13 cellular contexts compared by ENCODE assay signal in the genomic region with DNA sequence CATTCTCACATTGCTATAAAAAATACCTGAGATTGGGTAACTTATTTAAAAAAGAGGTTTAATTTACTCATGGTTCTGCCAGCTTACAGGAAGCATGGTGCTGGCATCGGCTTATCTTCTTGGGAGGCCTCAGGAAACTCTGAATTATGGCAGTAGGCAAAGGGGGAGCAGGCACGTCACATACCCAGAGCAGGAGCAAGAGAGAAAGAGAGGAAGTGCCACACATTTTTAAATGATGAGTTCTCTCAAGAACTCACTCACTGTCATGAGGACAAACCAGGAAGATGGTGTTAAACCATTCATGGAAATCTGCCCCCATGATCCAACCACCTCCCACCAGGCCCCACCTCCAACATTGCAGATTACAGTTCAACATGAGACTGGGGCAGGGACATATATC. TPM values are rescaled to one million over a fixed set of nuclear protein-coding genes. Genes with fewer than 3 reads are reported as not detected.
DNase-seq lines count a peak whose midpoint lies in the region; ATAC-seq and TF ChIP-seq lines count a peak whose summit lies in the region.
"Had no signal": no experiment of that assay in that cellular context is flagged by ENCODE, and none has a peak within 500 bp of the region (broad histone marks: within the 10 kb centered on the region; RNA-seq: fewer than 3 reads in every experiment).

No MANE protein-coding gene starts in this region.

- no peak overlapping the region for H3K9ac ChIP-seq in SK-N-SH

- no peaks in the 10 kb centered on the region for H3K27me3 ChIP-seq in SK-N-SH (ENCODE audit: insufficient read depth)
- H3K27me3 ChIP-seq in osteoblast (ENCODE audit: insufficient read depth, low read length) = no peaks in the 10 kb centered on the region
- no peaks in the 10 kb centered on the region for H3K27me3 ChIP-seq in upper lobe of right lung
- H3K27me3 ChIP-seq: sigmoid colon, vagina had no signal

- TF ChIP-seq EP300 in SK-N-SH (IDR thresholded peaks at IDR 0.05; ENCODE audit: borderline replicate concordance in 1 of 2, low read depth in 1 of 2, low read length in 1 of 2) = no peak

- H3K9me3 ChIP-seq in SK-N-SH (no peaks in the 10 kb centered on the region), osteoblast (ENCODE audit: low read depth, low read length) (no peaks in the 10 kb centered on the region), upper lobe of right lung (no peaks in the 10 kb centered on the region)
- H3K9me3 ChIP-seq: sigmoid colon, vagina had no signal

- no peaks in the 10 kb centered on the region for H3F3A ChIP-seq in SK-N-SH (replicated peaks; ENCODE audit: insufficient read depth)

- WGBS in SK-N-SH (ENCODE audit: low lambda C conversion rate) = 7% methylated on average over 2 of the region's 2 CpGs

- H3K36me3 ChIP-seq in SK-N-SH (replicated peaks in 1 of 2; ENCODE audit: control insufficient read depth in 1 of 2, insufficient read depth in 2 of 2, low read length in 1 of 2) = no peaks in the 10 kb centered on the region
- H3K36me3 ChIP-seq in osteoblast (ENCODE audit: insufficient read depth, low read length) = no peaks in the 10 kb centered on the region
- no peaks in the 10 kb centered on the region for H3K36me3 ChIP-seq in upper lobe of right lung
- H3K36me3 ChIP-seq: vagina had no signal

- no peak for ATAC-seq in left cardiac atrium
- no peak for ATAC-seq in upper lobe of right lung
- ATAC-seq: activated T-cell treated with anti-CD3 and anti-CD28 coated beads, Interleukin-2, amount 50 U/mL, for 72 hours; CD8-positive, alpha-beta T cell had no signal

- intact Hi-C loops in left cardiac atrium (cut with DNase I) (loop anchor here (5.0 to 10.0 kb wide), 5 partner anchors 82 to 312 kb away; no protein-coding TSS in a partner anchor), upper lobe of right lung (cut with DNase I) (loop anchor here (5.0 kb wide), 2 partner anchors 167 to 312 kb away; no protein-coding TSS in a partner anchor)

- no peak for TF ChIP-seq RAD21 in SK-N-SH (IDR thresholded peaks at IDR 0.05; ENCODE audit: low read length)

- H3K79me2 ChIP-seq in SK-N-SH (ENCODE audit: insufficient read depth) (no peaks in the 10 kb centered on the region), osteoblast (ENCODE audit: insufficient read depth, low read length) (no peaks in the 10 kb centered on the region)

- no peak overlapping the region for H3K27ac ChIP-seq in SK-N-SH (ENCODE audit: low read depth in 2 of 2, low read length in 1 of 2)
- H3K27ac ChIP-seq in osteoblast (ENCODE audit: low read depth, low read length) = peak overlapping the region; percentile 37
- H3K27ac ChIP-seq in upper lobe of right lung = no peak overlapping the region
- H3K27ac ChIP-seq: sigmoid colon, vagina had no signal

- H2AFZ ChIP-seq in SK-N-SH (ENCODE audit: low read depth) = no peak overlapping the region
- no peak overlapping the region for H2AFZ ChIP-seq in osteoblast (ENCODE audit: low read length)

- no peaks in the 10 kb centered on the region for H3K9me2 ChIP-seq in SK-N-SH

- H4K20me1 ChIP-seq in SK-N-SH (ENCODE audit: insufficient read depth) = no peaks in the 10 kb centered on the region
- no peaks in the 10 kb centered on the region for H4K20me1 ChIP-seq in osteoblast (ENCODE audit: insufficient read depth, low read length)

- POLR2A ChIA-PET in SK-N-SH (lab: Yijun Ruan, JAX) = no interaction called here

- peaks cover 0 to 3% of the 10 kb centered on the region in 2 experiments; a peak in 1 of 4 replicates for H3K4me1 ChIP-seq in SK-N-SH (ENCODE audit: control insufficient read depth in 1 of 2, insufficient read depth in 2 of 2, low read depth in 1 of 2, low read length in 1 of 2)
- peaks cover 38% of the 10 kb centered on the region for H3K4me1 ChIP-seq in osteoblast (ENCODE audit: insufficient read depth, low read length)
- H3K4me1 ChIP-seq in upper lobe of right lung = no peaks in the 10 kb centered on the region

- no peak overlapping the region for H3K4me3 ChIP-seq in SK-N-SH (ENCODE audit: low read depth in 2 of 2, low read length in 1 of 2)
- no peak overlapping the region for H3K4me3 ChIP-seq in epithelial cell of esophagus (ENCODE audit: low read length)
- H3K4me3 ChIP-seq in osteoblast (ENCODE audit: insufficient read depth, low read length) = no peak overlapping the region
- no peak overlapping the region for H3K4me3 ChIP-seq in upper lobe of right lung
- H3K4me3 ChIP-seq: sigmoid colon, vagina had no signal

- TF ChIP-seq CTCF in SK-N-SH (IDR thresholded peaks at IDR 0.05) = no peak
- TF ChIP-seq CTCF in epithelial cell of esophagus (IDR thresholded peaks at IDR 0.05; ENCODE audit: insufficient read depth, low read depth, low read length, missing control alignments) = no peak
- TF ChIP-seq CTCF in osteoblast (IDR thresholded peaks at IDR 0.05; ENCODE audit: extremely low read depth, low read depth, low read length) = no peak
- TF ChIP-seq CTCF in upper lobe of right lung (IDR thresholded peaks at IDR 0.05) = no peak

- H3K4me2 ChIP-seq in SK-N-SH = no peak overlapping the region
- H3K4me2 ChIP-seq in osteoblast (ENCODE audit: insufficient read depth, low read length) = peak overlapping the region; percentile 4

- CTCF ChIA-PET in SK-N-SH (lab: Yijun Ruan, JAX) = interaction anchor here (1.0 to 6.8 kb wide), 2 partner anchors 167 to 190 kb away, joined by 3 to 138 read pairs; no protein-coding TSS in a partner anchor

- DNase-seq in ELR (ENCODE audit: low read depth) = peak; percentile 74
- DNase-seq in SK-N-SH = no peak
- peak; percentile 72 for DNase-seq in epithelial cell of esophagus (ENCODE audit: low read depth)
- no peak for DNase-seq in osteoblast (ENCODE audit: insufficient read length, low spot score, missing footprints)
- no peak for DNase-seq in stimulated activated naive CD4-positive, alpha-beta T cell (lab: John Stamatoyannopoulos, UW)
- DNase-seq in left cardiac atrium = no peak
- no peak for DNase-seq in upper lobe of right lung
- no peak for DNase-seq in ecto neural progenitor cell (ENCODE audit: low spot score)
- DNase-seq: activated T-cell treated with anti-CD3 and anti-CD28 coated beads, Interleukin-2, amount 50 U/mL, for 72 hours; CD8-positive, alpha-beta T cell; RPMI8226; sigmoid colon had no signal

TF ChIP-seq in SK-N-SH, 30 proteins besides CTCF, POLR2A, EP300 and RAD21 (continues in another document):
- TF ChIP-seq RCOR1 (IDR thresholded peaks at IDR 0.05; ENCODE audit: low read length) = no peak
- TF ChIP-seq PBX3 (IDR thresholded peaks at IDR 0.05) = 0 out of 2 replicates have a peak, but pooled peaks have one; percentile 6
- TF ChIP-seq, protein P1, sequence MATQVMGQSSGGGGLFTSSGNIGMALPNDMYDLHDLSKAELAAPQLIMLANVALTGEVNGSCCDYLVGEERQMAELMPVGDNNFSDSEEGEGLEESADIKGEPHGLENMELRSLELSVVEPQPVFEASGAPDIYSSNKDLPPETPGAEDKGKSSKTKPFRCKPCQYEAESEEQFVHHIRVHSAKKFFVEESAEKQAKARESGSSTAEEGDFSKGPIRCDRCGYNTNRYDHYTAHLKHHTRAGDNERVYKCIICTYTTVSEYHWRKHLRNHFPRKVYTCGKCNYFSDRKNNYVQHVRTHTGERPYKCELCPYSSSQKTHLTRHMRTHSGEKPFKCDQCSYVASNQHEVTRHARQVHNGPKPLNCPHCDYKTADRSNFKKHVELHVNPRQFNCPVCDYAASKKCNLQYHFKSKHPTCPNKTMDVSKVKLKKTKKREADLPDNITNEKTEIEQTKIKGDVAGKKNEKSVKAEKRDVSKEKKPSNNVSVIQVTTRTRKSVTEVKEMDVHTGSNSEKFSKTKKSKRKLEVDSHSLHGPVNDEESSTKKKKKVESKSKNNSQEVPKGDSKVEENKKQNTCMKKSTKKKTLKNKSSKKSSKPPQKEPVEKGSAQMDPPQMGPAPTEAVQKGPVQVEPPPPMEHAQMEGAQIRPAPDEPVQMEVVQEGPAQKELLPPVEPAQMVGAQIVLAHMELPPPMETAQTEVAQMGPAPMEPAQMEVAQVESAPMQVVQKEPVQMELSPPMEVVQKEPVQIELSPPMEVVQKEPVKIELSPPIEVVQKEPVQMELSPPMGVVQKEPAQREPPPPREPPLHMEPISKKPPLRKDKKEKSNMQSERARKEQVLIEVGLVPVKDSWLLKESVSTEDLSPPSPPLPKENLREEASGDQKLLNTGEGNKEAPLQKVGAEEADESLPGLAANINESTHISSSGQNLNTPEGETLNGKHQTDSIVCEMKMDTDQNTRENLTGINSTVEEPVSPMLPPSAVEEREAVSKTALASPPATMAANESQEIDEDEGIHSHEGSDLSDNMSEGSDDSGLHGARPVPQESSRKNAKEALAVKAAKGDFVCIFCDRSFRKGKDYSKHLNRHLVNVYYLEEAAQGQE (IDR thresholded peaks at IDR 0.05; ENCODE audit: low read depth, low read length) = no peak
- no peak for TF ChIP-seq NRF1 (IDR thresholded peaks at IDR 0.05; ENCODE audit: low read depth, low read length)
- TF ChIP-seq USF2 (IDR thresholded peaks at IDR 0.05; ENCODE audit: borderline replicate concordance, low read depth, low read length) = no peak

RNA-seq across cellular contexts. Expression of gene AFF1, which starts 10.0 kb away (rescaled TPM):
- polyA plus RNA-seq in SK-N-SH (2012; rRNA removed) = 2.2 and 2.7 TPM in 2 replicates
- 3.4 and 3.8 TPM in 2 replicates for polyA plus RNA-seq in SK-N-SH (2012; cell fraction: cytosol; rRNA removed)
- polyA plus RNA-seq in SK-N-SH (2012; cell fraction: nucleus; rRNA removed) = 8.8 and 9.5 TPM in 2 replicates
- total RNA-seq in osteoblast (19.5 and 22.7 TPM in 2 replicates), left cardiac atrium (10 to 100 TPM; 68.1 to 78.4 TPM), upper lobe of right lung (103 TPM)

RNA-seq across cellular contexts. Expression of gene C4orf36, which starts 32.6 kb away (rescaled TPM):
- 0.71 and 0.93 TPM in 2 replicates for polyA plus RNA-seq in SK-N-SH (2012; rRNA removed)
- 1.1 and 1.3 TPM in 2 replicates for polyA plus RNA-seq in SK-N-SH (2012; cell fraction: cytosol; rRNA removed)
- polyA plus RNA-seq in SK-N-SH (2012; cell fraction: nucleus; rRNA removed) = 0.26 and 0.32 TPM in 2 replicates
- total RNA-seq in osteoblast (0.72 and 0.88 TPM in 2 replicates), left cardiac atrium (under 1 TPM in 1 of 2 donors, not detected in 1; 0.44 TPM), upper lobe of right lung (2.3 TPM)
- total RNA-seq: CD8-positive, alpha-beta T cell; vagina had no signal

Comparison
In these comparisons a context has a peak if more than half of its experiments do, and no peak if none do; other contexts are left out.
1. DNase-seq: peak in ELR (single experiment) and epithelial cell of esophagus (single experiment); none in SK-N-SH (single experiment), osteoblast (single experiment), stimulated activated naive CD4-positive, alpha-beta T cell (0 of 6), left cardiac atrium (single experiment), upper lobe of right lung (single experiment) and ecto neural progenitor cell (single experiment).